Comparison of ENCODE assay signal across 8 cellular contexts in genomic region chr22:30634477-30635233, GRCh38. TPM values are rescaled to one million over a fixed set of nuclear protein-coding genes. Genes with fewer than 3 reads are reported as not detected.
DNase-seq lines count a peak whose midpoint lies in the region; ATAC-seq, FAIRE-seq and TF ChIP-seq lines count a peak whose summit lies in the region.

No MANE protein-coding gene starts in this region.

- ATAC-seq in GM18870 (IDR thresholded peaks at IDR 0.05; ENCODE audit: unreplicated experiment) (peak; percentile 46), HG03135 (IDR thresholded peaks at IDR 0.05; ENCODE audit: unreplicated experiment) (peak; percentile 50)

- peaks cover 12 to 23% of the 10 kb centered on the region in 2 donors for H3K4me1 ChIP-seq in kidney (ENCODE audit: control insufficient read depth in 1 of 2, insufficient read depth in 1 of 2, low read depth in 1 of 2, low read length in 2 of 2)

- H3K36me3 ChIP-seq in kidney (ENCODE audit: control insufficient read depth in 1 of 2, insufficient read depth in 2 of 2, low read length in 2 of 2): no peaks in the 10 kb centered on the region

- intact Hi-C loops in kidney (cut with DNase I): no loop called here

- peak; percentile 97 for TF ChIP-seq CTCF in kidney (IDR thresholded peaks at IDR 0.05; ENCODE audit: borderline replicate concordance, extremely low read depth, insufficient read depth)

- DNase-seq in AG08396 (ENCODE audit: low spot score) (peak; percentile 94), NCI-H226 (peak; percentile 63), kidney (peak; percentile 94)
- peak; percentile 83 for DNase-seq in activated CD4-positive, CD25-positive, alpha-beta regulatory T cell treated with anti-CD3 and anti-CD28 coated beads, Interleukin-2, amount 50 U/mL, for 16 hours (ENCODE audit: low read depth, low spot score)
- peak; percentile 83 for DNase-seq in central memory CD4-positive, alpha-beta T cell
- DNase-seq in stimulated activated CD4-positive, alpha-beta T cell treated with anti-CD3 and anti-CD28 coated beads, Interleukin-12 subunit alpha, Interleukin-12 subunit beta, amount 100 ng/mL, for 48 hours (ENCODE audit: low read depth in 2 of 3, low spot score in 1 of 3): peak; percentile 86 to 88 (median 86)

- FAIRE-seq in kidney (lab: Jason Lieb, UNC): no peak

- H3K9ac ChIP-seq in kidney (ENCODE audit: low read length in 2 of 2): peak overlapping the region in 1 of 2 donors; percentile 56

- no peaks in the 10 kb centered on the region for H3K9me3 ChIP-seq in kidney (ENCODE audit: control insufficient read depth in 1 of 2, low read length in 2 of 2)

- peak overlapping the region; percentile 91 to 93 for H3K27ac ChIP-seq in kidney (ENCODE audit: low read depth in 2 of 2, low read length in 2 of 2)

- H3K4me3 ChIP-seq in kidney (ENCODE audit: low read length in 2 of 2): peak overlapping the region; percentile 18 to 55

RNA-seq across cellular contexts. Expression of gene SLC35E4, which starts 0.9 kb away (rescaled TPM):
- 3.2 TPM for total RNA-seq in kidney
- polyA plus RNA-seq in kidney (ENCODE audit: insufficient read depth, low read depth, low replicate concordance): 1.8 TPM

RNA-seq across cellular contexts. Expression of gene TCN2, which starts 27.7 kb away (rescaled TPM):
- 71.3 TPM for total RNA-seq in kidney
- polyA plus RNA-seq in kidney (ENCODE audit: insufficient read depth, low read depth, low replicate concordance): 174 TPM

RNA-seq across cellular contexts. Expression of gene DUSP18, which starts 33.0 kb away (rescaled TPM):
- 14.0 TPM for total RNA-seq in kidney
- polyA plus RNA-seq in kidney (ENCODE audit: insufficient read depth, low read depth, low replicate concordance): 3.6 TPM

RNA-seq across cellular contexts. Expression of gene PES1, which starts 42.9 kb away (rescaled TPM):
- 68.4 TPM for total RNA-seq in kidney
- 57.0 TPM for polyA plus RNA-seq in kidney (ENCODE audit: insufficient read depth, low read depth, low replicate concordance)

Comparison
In these comparisons a context has a peak if more than half of its experiments do, and no peak if none do; other contexts are left out.
1. Peak in every context shown above with its lines: DNase-seq, ATAC-seq, H3K4me3 ChIP-seq and H3K27ac ChIP-seq.